20 cellular contexts compared by ENCODE assay signal in the genomic region with DNA sequence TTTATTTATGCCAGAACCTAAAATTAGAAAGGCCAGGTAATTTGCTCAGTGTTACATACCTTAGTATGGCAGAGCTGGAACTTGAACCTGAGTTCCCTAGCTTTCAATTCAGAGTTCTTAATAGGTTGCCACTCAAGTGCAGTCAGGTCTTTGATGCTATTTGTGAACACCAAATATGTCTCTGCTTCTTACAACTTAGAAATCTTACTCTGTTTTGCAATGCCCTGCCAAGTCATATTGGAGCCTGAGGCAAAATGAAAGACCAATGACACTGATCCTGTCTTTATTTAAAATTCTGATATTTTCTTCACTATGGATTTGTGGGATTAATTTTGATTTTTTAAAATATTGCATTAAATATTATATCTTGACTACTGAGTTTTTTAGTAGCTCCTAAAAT.
"Had no signal": no experiment of that assay in that cellular context is flagged by ENCODE, and none has a peak within 500 bp of the region (broad histone marks: within the 10 kb centered on the region; RNA-seq: fewer than 3 reads in every experiment).

No MANE protein-coding gene starts in this region.

- H3K27ac Mint-ChIP-seq: activated B cell treated with CpG ODN at 0.5 μM for 24 hours; activated CD4-positive, alpha-beta memory T cell treated with anti-CD3 and anti-CD28 coated beads, Interleukin-2, amount 10 ng/mL, durations not matched to agents 7 days and 5 days; activated CD8-positive, alpha-beta memory T cell treated with anti-CD3 and anti-CD28 coated beads, Interleukin-2, amount 10 ng/mL, durations not matched to agents 7 days and 5 days; activated naive CD8-positive, alpha-beta T cell; naive thymus-derived CD4-positive, alpha-beta T cell had no signal

- H3K36me3 ChIP-seq: cardiac muscle cell, left lung, ovary, right lobe of liver, upper lobe of left lung had no signal

- H3K4me1 Mint-ChIP-seq: activated B cell treated with CpG ODN at 0.5 μM for 24 hours; activated CD4-positive, alpha-beta memory T cell treated with anti-CD3 and anti-CD28 coated beads, Interleukin-2, amount 10 ng/mL, durations not matched to agents 7 days and 5 days had no signal

- H3K9me3 ChIP-seq: left lung, mucosa of descending colon, ovary, psoas muscle, right lobe of liver, SK-N-SH, upper lobe of left lung had no signal

- H3K4me3 Mint-ChIP-seq: activated B cell treated with CpG ODN at 0.5 μM for 24 hours; activated CD4-positive, alpha-beta memory T cell treated with anti-CD3 and anti-CD28 coated beads, Interleukin-2, amount 10 ng/mL, durations not matched to agents 7 days and 5 days; activated CD8-positive, alpha-beta memory T cell treated with anti-CD3 and anti-CD28 coated beads, Interleukin-2, amount 10 ng/mL, durations not matched to agents 7 days and 5 days; activated naive CD8-positive, alpha-beta T cell; naive thymus-derived CD4-positive, alpha-beta T cell had no signal

- H3K27me3 Mint-ChIP-seq: activated B cell treated with CpG ODN at 0.5 μM for 24 hours; activated CD4-positive, alpha-beta memory T cell treated with anti-CD3 and anti-CD28 coated beads, Interleukin-2, amount 10 ng/mL, durations not matched to agents 7 days and 5 days; activated CD8-positive, alpha-beta memory T cell treated with anti-CD3 and anti-CD28 coated beads, Interleukin-2, amount 10 ng/mL, durations not matched to agents 7 days and 5 days; activated naive CD8-positive, alpha-beta T cell; naive thymus-derived CD4-positive, alpha-beta T cell had no signal

- H3K27me3 ChIP-seq: cardiac muscle cell, foreskin keratinocyte, left lung, ovary, right lobe of liver, upper lobe of left lung had no signal

- DNase-seq: activated B cell treated with CpG ODN at 0.5 μM for 24 hours; activated CD4-positive, alpha-beta memory T cell treated with anti-CD3 and anti-CD28 coated beads, Interleukin-2, amount 10 ng/mL, durations not matched to agents 7 days and 5 days; activated CD4-positive, alpha-beta T cell treated with anti-CD3 and anti-CD28 coated beads for 4 hours; activated CD8-positive, alpha-beta memory T cell treated with anti-CD3 and anti-CD28 coated beads, Interleukin-2, amount 10 ng/mL, durations not matched to agents 7 days and 5 days; amniotic stem cell; glutamatergic neuron; hypothalamus; islet precursor cell; left lung; mucosa of descending colon; naive thymus-derived CD4-positive, alpha-beta T cell; ovary; psoas muscle; right lobe of liver; SK-N-SH; stimulated activated naive CD8-positive, alpha-beta T cell treated with anti-CD3 and anti-CD28 coated beads, Interleukin-15, Interleukin-2, amounts not matched to agents 100 U/mL and 50 U/mL, for 24 hours; upper lobe of left lung had no signal

- H3K4me2 ChIP-seq: SK-N-SH had no signal

- H3K4me3 ChIP-seq: cardiac muscle cell, left lung, mucosa of descending colon, ovary, psoas muscle, right lobe of liver, upper lobe of left lung had no signal

- H3K9me3 Mint-ChIP-seq: activated B cell treated with CpG ODN at 0.5 μM for 24 hours; naive thymus-derived CD4-positive, alpha-beta T cell had no signal

- H3K9ac ChIP-seq: SK-N-SH had no signal

- ATAC-seq: activated CD8-positive, alpha-beta memory T cell treated with anti-CD3 and anti-CD28 coated beads, Interleukin-2, amount 10 ng/mL, durations not matched to agents 7 days and 5 days; foreskin keratinocyte; left lung; mucosa of descending colon; naive thymus-derived CD4-positive, alpha-beta T cell; psoas muscle; right lobe of liver; stimulated activated naive CD8-positive, alpha-beta T cell treated with anti-CD3 and anti-CD28 coated beads, Interleukin-15, Interleukin-2, amounts not matched to agents 100 U/mL and 50 U/mL, for 24 hours had no signal

- H3K27ac ChIP-seq: cardiac muscle cell, foreskin keratinocyte, left lung, ovary, psoas muscle, right lobe of liver, upper lobe of left lung had no signal
